In the genomic region with DNA sequence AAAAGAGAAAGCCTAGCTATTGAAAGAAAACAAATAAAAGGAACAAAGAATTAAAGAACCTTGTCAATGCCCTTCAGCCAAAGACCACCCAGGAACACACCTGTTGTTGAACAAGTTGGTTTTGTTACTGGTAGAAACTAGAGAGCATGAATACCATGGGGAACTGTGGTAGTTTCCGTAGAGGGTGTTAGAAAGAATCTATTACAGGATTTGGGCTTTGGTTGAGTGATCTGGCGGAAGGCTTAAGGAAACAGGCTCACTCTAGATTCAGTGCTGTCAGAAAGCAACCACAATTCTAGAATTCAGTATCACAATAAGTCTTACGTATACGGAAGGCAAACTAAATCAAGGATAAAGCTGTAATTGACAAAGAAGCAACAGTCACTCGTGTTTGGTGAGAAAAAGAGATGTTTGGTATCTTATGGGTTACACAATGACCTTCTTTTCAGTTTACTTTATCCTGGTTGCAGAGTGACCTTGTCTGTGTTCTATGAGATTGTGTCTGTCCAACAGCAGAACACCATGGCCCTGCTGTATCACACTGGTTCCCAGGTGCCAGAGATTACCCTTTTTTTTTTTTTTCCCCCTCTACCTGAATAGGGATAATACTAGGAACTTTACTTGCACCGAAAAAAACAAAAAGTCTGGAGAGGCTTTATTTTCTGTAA, we compare ENCODE assay signal across 11 cellular contexts.
DNase-seq lines count a peak whose midpoint lies in the region; ATAC-seq and TF ChIP-seq lines count a peak whose summit lies in the region.
"Had no signal": no experiment of that assay in that cellular context is flagged by ENCODE, and none has a peak within 500 bp of the region (broad histone marks: within the 10 kb centered on the region; RNA-seq: fewer than 3 reads in every experiment).

No MANE protein-coding gene starts in this region.

- H3K27me3 Mint-ChIP-seq in endothelial cell (ENCODE audit: unreplicated experiment), result peaks cover 4% of the 10 kb centered on the region
- H3K27me3 Mint-ChIP-seq in activated CD4-positive, alpha-beta memory T cell treated with anti-CD3 and anti-CD28 coated beads, Interleukin-2, amount 10 ng/mL, durations not matched to agents 7 days and 5 days, result no peaks in the 10 kb centered on the region

- no peaks in the 10 kb centered on the region for H3K9me3 Mint-ChIP-seq in endothelial cell (ENCODE audit: unreplicated experiment)
- H3K9me3 Mint-ChIP-seq in activated CD4-positive, alpha-beta memory T cell treated with anti-CD3 and anti-CD28 coated beads, Interleukin-2, amount 10 ng/mL, durations not matched to agents 7 days and 5 days, result no peaks in the 10 kb centered on the region

- POLR2A ChIA-PET in activated CD4-positive, alpha-beta memory T cell treated with anti-CD3 and anti-CD28 coated beads, Interleukin-2, amount 10 ng/mL, durations not matched to agents 7 days and 5 days (lab: Charles Lee), result no interaction called here
- POLR2A ChIA-PET in RWPE1 (lab: Yijun Ruan, JAX; ENCODE audit: low non-redundant PET), result no interaction called here

- H3K4me1 Mint-ChIP-seq in endothelial cell (ENCODE audit: unreplicated experiment), result peaks cover 28% of the 10 kb centered on the region
- peaks cover 2% of the 10 kb centered on the region for H3K4me1 Mint-ChIP-seq in activated CD4-positive, alpha-beta memory T cell treated with anti-CD3 and anti-CD28 coated beads, Interleukin-2, amount 10 ng/mL, durations not matched to agents 7 days and 5 days

- TF ChIP-seq CTCF in endothelial cell (IDR thresholded peaks at IDR 0.05; ENCODE audit: unreplicated experiment) (no peak), RWPE1 (conservative IDR thresholded peaks at IDR 0.05; ENCODE audit: low read depth) (no peak)

- no peak overlapping the region for H3K27ac ChIP-seq in RWPE1
- H3K27ac ChIP-seq: SJSA1 had no signal

- H3K36me3 Mint-ChIP-seq in endothelial cell (ENCODE audit: low read depth, unreplicated experiment), result peaks cover 3% of the 10 kb centered on the region
- no peaks in the 10 kb centered on the region for H3K36me3 Mint-ChIP-seq in activated CD4-positive, alpha-beta memory T cell treated with anti-CD3 and anti-CD28 coated beads, Interleukin-2, amount 10 ng/mL, durations not matched to agents 7 days and 5 days (ENCODE audit: low read depth)

- CTCF ChIA-PET in activated CD4-positive, alpha-beta memory T cell treated with anti-CD3 and anti-CD28 coated beads, Interleukin-2, amount 10 ng/mL, durations not matched to agents 7 days and 5 days (lab: Charles Lee), result no interaction called here
- CTCF ChIA-PET in RWPE1 (lab: Yijun Ruan, JAX), result no interaction called here

- peak overlapping the region; percentile 10 for H3K27ac Mint-ChIP-seq in endothelial cell (ENCODE audit: unreplicated experiment)
- H3K27ac Mint-ChIP-seq in activated CD4-positive, alpha-beta memory T cell treated with anti-CD3 and anti-CD28 coated beads, Interleukin-2, amount 10 ng/mL, durations not matched to agents 7 days and 5 days, result no peak overlapping the region

- DNase-seq in endothelial cell (ENCODE audit: low spot score) (no peak), RWPE1 (ENCODE audit: low spot score) (no peak)
- DNase-seq in activated CD4-positive, alpha-beta memory T cell treated with anti-CD3 and anti-CD28 coated beads, Interleukin-2, amount 10 ng/mL, durations not matched to agents 7 days and 5 days, result no peak
- DNase-seq in central memory CD4-positive, alpha-beta T cell, result no peak
- DNase-seq in stimulated activated CD8-positive, alpha-beta memory T cell treated with anti-CD3 and anti-CD28 coated beads, Interleukin-4, amount 100 ng/mL, for 48 hours, result no peak
- DNase-seq: Kasumi-1, kidney glomerular epithelial cell had no signal

- ATAC-seq in GM18519 (IDR thresholded peaks at IDR 0.05; ENCODE audit: low FRiP score, unreplicated experiment) (peak; percentile 98), GM21381 (IDR thresholded peaks at IDR 0.05; ENCODE audit: unreplicated experiment) (peak; percentile 97), HG03097 (IDR thresholded peaks at IDR 0.05; ENCODE audit: low FRiP score, unreplicated experiment) (peak; percentile 94)

- H3K4me3 Mint-ChIP-seq in endothelial cell (ENCODE audit: unreplicated experiment), result no peak overlapping the region
- H3K4me3 Mint-ChIP-seq in activated CD4-positive, alpha-beta memory T cell treated with anti-CD3 and anti-CD28 coated beads, Interleukin-2, amount 10 ng/mL, durations not matched to agents 7 days and 5 days, result no peak overlapping the region
